ENCODE assay signal across 8 cellular contexts in genomic region chr15:22757440-22758071, GRCh38. TPM values are rescaled to one million over a fixed set of nuclear protein-coding genes. Genes with fewer than 3 reads are reported as not detected.
DNase-seq lines count a peak whose midpoint lies in the region; ATAC-seq and TF ChIP-seq lines count a peak whose summit lies in the region.
"Not testable (repeated sequence)": the region's sequence is repeated elsewhere in the genome, so short reads cannot be mapped to it uniquely, and the experiment has no call there.

No MANE protein-coding gene starts in this region.

- H3F3A ChIP-seq in SK-N-SH (replicated peaks; ENCODE audit: insufficient read depth): not testable (repeated sequence)

- H3K27ac Mint-ChIP-seq in CD4-positive, alpha-beta memory T cell: peak overlapping the region; percentile 79 to 94 (median 91)
- H3K27ac Mint-ChIP-seq in activated naive CD4-positive, alpha-beta T cell treated with anti-CD3 and anti-CD28 coated beads for 36 hours: not testable (repeated sequence)
- peak overlapping the region in 5 of 6 donors; percentile 64 to 88 (median 79) for H3K27ac Mint-ChIP-seq in naive B cell

- H3K9me3 Mint-ChIP-seq in CD4-positive, alpha-beta memory T cell; activated naive CD4-positive, alpha-beta T cell treated with anti-CD3 and anti-CD28 coated beads for 36 hours; naive B cell: not testable (repeated sequence)

- H3K4me3 ChIP-seq in CD4-positive, alpha-beta memory T cell (ENCODE audit: low read length in 2 of 2): peak overlapping the region in 1 of 2 donors; percentile 41
- H3K4me3 ChIP-seq in HUES64 (ENCODE audit: low read length) (peak overlapping the region; percentile 44), SK-N-SH (ENCODE audit: low read depth in 2 of 2, low read length in 1 of 2) (peak overlapping the region in 1 of 2 experiments; percentile 44; a peak in 2 of 4 replicates), fibroblast of pulmonary artery (replicated peaks; ENCODE audit: low read depth, low read length) (peak overlapping the region; percentile 46)

- H3K27ac ChIP-seq in CD4-positive, alpha-beta memory T cell (ENCODE audit: low read depth, low read length): peak overlapping the region; percentile 26
- H3K27ac ChIP-seq in HUES64 (ENCODE audit: low read depth, low read length): not testable (repeated sequence)
- peak overlapping the region in 1 of 2 experiments; percentile 34; a peak in 1 of 4 replicates for H3K27ac ChIP-seq in SK-N-SH (ENCODE audit: low read depth in 2 of 2, low read length in 1 of 2)

- H3K9me3 ChIP-seq in CD4-positive, alpha-beta memory T cell (ENCODE audit: control insufficient read depth in 1 of 2, low read length in 2 of 2); HUES64 (ENCODE audit: insufficient read depth, low read depth, low read length); SK-N-SH: not testable (repeated sequence)

- not testable (repeated sequence) for TF ChIP-seq EP300 in SK-N-SH (IDR thresholded peaks at IDR 0.05; ENCODE audit: borderline replicate concordance in 1 of 2, low read depth in 1 of 2, low read length in 1 of 2)

- not testable (repeated sequence) for H3K27me3 ChIP-seq in CD4-positive, alpha-beta memory T cell (ENCODE audit: insufficient read depth, low read length); SK-N-SH (ENCODE audit: insufficient read depth)
- peaks cover 20% of the 10 kb centered on the region for H3K27me3 ChIP-seq in HUES64 (ENCODE audit: insufficient read depth, low read length)

- not testable (repeated sequence) for H3K36me3 ChIP-seq in CD4-positive, alpha-beta memory T cell (ENCODE audit: insufficient read depth, low read length); HUES64 (ENCODE audit: insufficient read depth, low read length); SK-N-SH (replicated peaks in 1 of 2; ENCODE audit: control insufficient read depth in 1 of 2, insufficient read depth in 2 of 2, low read length in 1 of 2)

- TF ChIP-seq RAD21 in SK-N-SH (IDR thresholded peaks at IDR 0.05; ENCODE audit: low read length): not testable (repeated sequence)

- H3K27me3 Mint-ChIP-seq in CD4-positive, alpha-beta memory T cell; naive B cell: not testable (repeated sequence)
- peaks cover 12% of the 10 kb centered on the region for H3K27me3 Mint-ChIP-seq in activated naive CD4-positive, alpha-beta T cell treated with anti-CD3 and anti-CD28 coated beads for 36 hours (ENCODE audit: low read depth)

- H3K9ac ChIP-seq in HUES64 (ENCODE audit: low read depth, low read length); SK-N-SH: not testable (repeated sequence)

- peak; percentile 76 to 78 for ATAC-seq in naive B cell (ENCODE audit: low read depth in 2 of 2)

- not testable (repeated sequence) for H3K79me2 ChIP-seq in SK-N-SH (ENCODE audit: insufficient read depth)

- not testable (repeated sequence) for H3K36me3 Mint-ChIP-seq in CD4-positive, alpha-beta memory T cell; activated naive CD4-positive, alpha-beta T cell treated with anti-CD3 and anti-CD28 coated beads for 36 hours (ENCODE audit: low read depth); naive B cell

- H3K9me2 ChIP-seq in SK-N-SH: not testable (repeated sequence)

- H2AFZ ChIP-seq in SK-N-SH (ENCODE audit: low read depth): not testable (repeated sequence)

- CTCF ChIA-PET in CD4-positive, alpha-beta memory T cell (lab: Charles Lee; ENCODE audit: partially characterized antibody); SK-N-SH (lab: Yijun Ruan, JAX); activated naive CD4-positive, alpha-beta T cell treated with anti-CD3 and anti-CD28 coated beads for 36 hours (lab: Charles Lee): not testable (repeated sequence)

- H3K4me1 ChIP-seq in CD4-positive, alpha-beta memory T cell (ENCODE audit: insufficient read depth, low read length); HUES64 (ENCODE audit: insufficient read depth, low read length); SK-N-SH (ENCODE audit: control insufficient read depth in 1 of 2, insufficient read depth in 2 of 2, low read depth in 1 of 2, low read length in 1 of 2): not testable (repeated sequence)

- POLR2A ChIA-PET in CD4-positive, alpha-beta memory T cell (lab: Charles Lee; ENCODE audit: partially characterized antibody); SK-N-SH (lab: Yijun Ruan, JAX): not testable (repeated sequence)

- 5% methylated on average over 55 of the region's 55 CpGs for WGBS in HUES64
- WGBS in SK-N-SH (ENCODE audit: low lambda C conversion rate): 6% methylated on average over 20 of the region's 55 CpGs

- H3K4me2 ChIP-seq in SK-N-SH: peak overlapping the region; percentile 65

- peak overlapping the region; percentile 84 to 96 (median 88) for H3K4me3 Mint-ChIP-seq in CD4-positive, alpha-beta memory T cell
- H3K4me3 Mint-ChIP-seq in activated naive CD4-positive, alpha-beta T cell treated with anti-CD3 and anti-CD28 coated beads for 36 hours: peak overlapping the region; percentile 73
- peak overlapping the region; percentile 85 to 96 (median 92) for H3K4me3 Mint-ChIP-seq in naive B cell

- H4K20me1 ChIP-seq in SK-N-SH (ENCODE audit: insufficient read depth): not testable (repeated sequence)

- DNase-seq in CD4-positive, alpha-beta memory T cell: peak; percentile 54 to 71 (median 64)
- DNase-seq in GM20000 (ENCODE audit: low spot score): peak; percentile 37
- peak; percentile 84 for DNase-seq in SK-N-SH
- peak; percentile 34 for DNase-seq in activated naive CD4-positive, alpha-beta T cell treated with anti-CD3 and anti-CD28 coated beads for 36 hours
- DNase-seq in fibroblast of pulmonary artery (ENCODE audit: low read depth): peak; percentile 24
- DNase-seq in naive B cell: peak; percentile 31
- peak; percentile 35 for DNase-seq in stimulated activated CD8-positive, alpha-beta memory T cell treated with anti-CD3 and anti-CD28 coated beads, Interleukin-12 subunit alpha, Interleukin-12 subunit beta, amount 100 ng/mL, for 4 hours (ENCODE audit: low read depth)

- not testable (repeated sequence) for TF ChIP-seq CTCF in GM20000 (IDR thresholded peaks at IDR 0.05; ENCODE audit: extremely low read depth, missing control alignments); SK-N-SH (IDR thresholded peaks at IDR 0.05); fibroblast of pulmonary artery (IDR thresholded peaks at IDR 0.05; ENCODE audit: low read length, missing control alignments)

- intact Hi-C loops in CD4-positive, alpha-beta memory T cell (cut with micrococcal nuclease): loop anchor here (1.0 to 5.0 kb wide), 2 partner anchors 40 to 81 kb away; partner anchors contain the start of gene NIPA2
- intact Hi-C loops in activated naive CD4-positive, alpha-beta T cell treated with anti-CD3 and anti-CD28 coated beads for 36 hours (cut with micrococcal nuclease): not testable (repeated sequence)

- peaks cover 10 to 21% (median 15%) of the 10 kb centered on the region in 4 donors for H3K4me1 Mint-ChIP-seq in CD4-positive, alpha-beta memory T cell
- H3K4me1 Mint-ChIP-seq in activated naive CD4-positive, alpha-beta T cell treated with anti-CD3 and anti-CD28 coated beads for 36 hours (ENCODE audit: low read depth): peaks cover 15% of the 10 kb centered on the region
- H3K4me1 Mint-ChIP-seq in naive B cell: peaks cover 11 to 19% (median 18%) of the 10 kb centered on the region in 3 donors

TF ChIP-seq in SK-N-SH, 30 proteins besides CTCF, POLR2A, EP300 and RAD21:
- TF ChIP-seq MXI1 (IDR thresholded peaks at IDR 0.05; ENCODE audit: low read depth, low read length) (0 out of 2 replicates have a peak, but pooled peaks have one; percentile 27), RFX5 (IDR thresholded peaks at IDR 0.05; ENCODE audit: low read length) (peak; percentile 26; the same call in 1 of the 2 replicates)

RNA-seq across cellular contexts. Expression of gene NIPA1, which starts 28.9 kb away (rescaled TPM):
- 10 to 100 TPM; 18.9 to 19.6 TPM for total RNA-seq in CD4-positive, alpha-beta memory T cell
- polyA plus RNA-seq in CD4-positive, alpha-beta memory T cell: 1 to 10 TPM; 8.0 to 9.5 TPM
- 9.2 TPM for polyA plus RNA-seq in HUES64 (2013, experiment 1 of 2)
- polyA plus RNA-seq in HUES64 (2013, experiment 2 of 2): 8.8 TPM
- polyA plus RNA-seq in SK-N-SH (2012; rRNA removed): 7.5 and 10.0 TPM in 2 replicates
- 7.9 and 8.8 TPM in 2 replicates for polyA plus RNA-seq in SK-N-SH (2012; cell fraction: cytosol; rRNA removed)
- 10.6 and 12.3 TPM in 2 replicates for polyA plus RNA-seq in SK-N-SH (2012; cell fraction: nucleus; rRNA removed)
- total RNA-seq in activated naive CD4-positive, alpha-beta T cell treated with anti-CD3 and anti-CD28 coated beads for 36 hours: 1 to 10 TPM; 3.1 to 3.2 TPM
- 10 to 100 TPM in 1 of 6 donors, 1 to 10 TPM in 5; 3.4 to 13.9 (median 5.6) TPM for polyA plus RNA-seq in naive B cell (ENCODE audit: low read depth in 6 of 6)

Comparison
In these comparisons a context has a peak if more than half of its experiments do, and no peak if none do; other contexts are left out.
1. DNase-seq: peak in every context shown above with its lines; median percentile 84 in SK-N-SH; 64 in CD4-positive, alpha-beta memory T cell; 37 in GM20000; 35 in stimulated activated CD8-positive, alpha-beta memory T cell treated with anti-CD3 and anti-CD28 coated beads, Interleukin-12 subunit alpha, Interleukin-12 subunit beta, amount 100 ng/mL, for 4 hours; 34 in activated naive CD4-positive, alpha-beta T cell treated with anti-CD3 and anti-CD28 coated beads for 36 hours; 31 in naive B cell; 24 in fibroblast of pulmonary artery.